1 cellular context compared by ENCODE assay signal in genomic region chr7:100673302-100673941, GRCh38.
TF ChIP-seq lines count a peak whose summit lies in the region.

TSS of gene GNB2 (plus strand) at chr7:100673740. CDS start at chr7:100676266, 2,526 bp downstream.

TF ChIP-seq in HepG2, 621 proteins besides CTCF, POLR2A, EP300 and RAD21 (continued from another document and continues in another):
- TF ChIP-seq MTERF4 (CRISPR knock-in tag; IDR thresholded peaks at IDR 0.05) (no peak), KAT7 (CRISPR knock-in tag; IDR thresholded peaks at IDR 0.05; ENCODE audit: borderline replicate concordance) (0 out of 2 replicates have a peak, but pooled peaks have one; percentile 20), ZNF614 (CRISPR knock-in tag; IDR thresholded peaks at IDR 0.05; ENCODE audit: borderline replicate concordance) (peak; percentile 44; the same call in 1 of the 2 replicates), GATAD2A (CRISPR knock-in tag; IDR thresholded peaks at IDR 0.05) (peak; percentile 48; the same call in 1 of the 2 replicates), HMGXB3 (CRISPR knock-in tag; IDR thresholded peaks at IDR 0.05; ENCODE audit: borderline replicate concordance) (no peak), ZNF547 (CRISPR knock-in tag; IDR thresholded peaks at IDR 0.05) (no peak), ZNF850 (CRISPR knock-in tag; conservative IDR thresholded peaks at IDR 0.05) (no peak), ZNF207 (IDR thresholded peaks at IDR 0.05; ENCODE audit: borderline replicate concordance) (peak; percentile 97; the same call in 1 of the 2 replicates), HIVEP1 (CRISPR knock-in tag; IDR thresholded peaks at IDR 0.05) (peak; percentile 36; the same call in 1 of the 2 replicates), RFX3 (CRISPR knock-in tag; IDR thresholded peaks at IDR 0.05) (no peak), AKAP8 (CRISPR knock-in tag; IDR thresholded peaks at IDR 0.05) (no peak), HNRNPK (IDR thresholded peaks at IDR 0.05; ENCODE audit: low read depth, low read length, poor library complexity, severe bottlenecking) (no peak), ZNF274 (CRISPR knock-in tag; IDR thresholded peaks at IDR 0.05) (no peak; the same call in 1 of the 2 replicates), ZNF878 (CRISPR knock-in tag; IDR thresholded peaks at IDR 0.05) (no peak), TFE3 (CRISPR knock-in tag; IDR thresholded peaks at IDR 0.05) (peak; percentile 91), ZNF362 (CRISPR knock-in tag; IDR thresholded peaks at IDR 0.05; ENCODE audit: borderline replicate concordance) (0 out of 2 replicates have a peak, but pooled peaks have one; percentile 12), E2F1 (CRISPR knock-in tag; IDR thresholded peaks at IDR 0.05) (peak; percentile 84), RFXANK (CRISPR knock-in tag; IDR thresholded peaks at IDR 0.05) (no peak), ZMAT5 (CRISPR knock-in tag; IDR thresholded peaks at IDR 0.05; ENCODE audit: borderline replicate concordance, low read depth) (no peak), ZNF672 (CRISPR knock-in tag; IDR thresholded peaks at IDR 0.05) (no peak), NFRKB (IDR thresholded peaks at IDR 0.05) (no peak), JDP2 (CRISPR knock-in tag; IDR thresholded peaks at IDR 0.05; ENCODE audit: borderline replicate concordance) (no peak), ZBTB10 (CRISPR knock-in tag; IDR thresholded peaks at IDR 0.05; ENCODE audit: borderline replicate concordance) (peak; percentile 30; the same call in 1 of the 2 replicates), EEA1 (CRISPR knock-in tag; IDR thresholded peaks at IDR 0.05; ENCODE audit: borderline replicate concordance) (no peak), FOSL1 (CRISPR knock-in tag; IDR thresholded peaks at IDR 0.05; ENCODE audit: borderline replicate concordance) (no peak), BCL3 (CRISPR knock-in tag; IDR thresholded peaks at IDR 0.05) (no peak), AHDC1 (CRISPR knock-in tag; IDR thresholded peaks at IDR 0.05; ENCODE audit: borderline replicate concordance) (no peak), ZEB1 (IDR thresholded peaks at IDR 0.05; ENCODE audit: insufficient replicate concordance, low read depth) (no peak), DZIP1 (CRISPR knock-in tag; IDR thresholded peaks at IDR 0.05) (no peak), ISL2 (CRISPR knock-in tag; IDR thresholded peaks at IDR 0.05) (no peak; the same call in 1 of the 2 replicates), MZF1 (CRISPR knock-in tag; IDR thresholded peaks at IDR 0.05; ENCODE audit: borderline replicate concordance) (no peak), SOX13 (IDR thresholded peaks at IDR 0.05) (no peak; the same call in 1 of the 2 replicates), SOX13 (CRISPR knock-in tag; conservative IDR thresholded peaks at IDR 0.05 in 1 of 2, IDR thresholded peaks at IDR 0.05 in 1 of 2) (no peak), KMT2B (CRISPR knock-in tag; IDR thresholded peaks at IDR 0.05) (peak; percentile 79), KDM5B (CRISPR knock-in tag; IDR thresholded peaks at IDR 0.05; ENCODE audit: borderline replicate concordance) (peak; percentile 58; the same call in 1 of the 2 replicates)
